ENCODE assay signal across 1 cellular context in the genomic region with DNA sequence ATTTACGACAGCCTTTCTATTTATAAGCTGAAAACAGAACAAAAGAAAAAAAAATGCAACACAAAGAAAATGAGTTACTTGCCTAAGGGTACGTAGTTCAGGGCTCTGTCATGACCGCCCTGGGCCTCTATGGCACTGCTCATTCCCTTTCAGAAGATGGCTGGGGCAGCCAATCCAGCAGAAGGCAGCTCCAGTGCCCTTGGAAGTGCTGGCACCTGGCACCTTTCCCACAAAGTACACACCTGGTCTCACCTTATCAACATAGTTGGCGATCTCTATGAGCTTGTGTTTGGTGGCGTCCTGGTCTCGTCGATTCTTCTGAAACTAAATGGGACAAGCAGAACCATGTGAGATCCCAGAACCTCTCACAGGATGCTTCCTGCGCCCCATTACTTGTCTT.
TF ChIP-seq lines count a peak whose summit lies in the region.

No MANE protein-coding gene starts in this region.

TF ChIP-seq in IMR-90, 13 proteins besides CTCF, POLR2A, EP300 and RAD21:
- TF ChIP-seq BHLHE40 (IDR thresholded peaks at IDR 0.05; ENCODE audit: low read depth, low read length), result no peak
- no peak for TF ChIP-seq CHD1 (IDR thresholded peaks at IDR 0.05; ENCODE audit: low read depth, low read length)
- TF ChIP-seq RFX5 (IDR thresholded peaks at IDR 0.05; ENCODE audit: low read depth, low read length), result no peak
- TF ChIP-seq RCOR1 (IDR thresholded peaks at IDR 0.05; ENCODE audit: insufficient replicate concordance, low read length), result no peak
- TF ChIP-seq CEBPB (IDR thresholded peaks at IDR 0.05; ENCODE audit: low read depth, low read length), result no peak
- TF ChIP-seq MAZ (IDR thresholded peaks at IDR 0.05; ENCODE audit: borderline replicate concordance, low read depth, low read length), result no peak
- TF ChIP-seq, protein P1, sequence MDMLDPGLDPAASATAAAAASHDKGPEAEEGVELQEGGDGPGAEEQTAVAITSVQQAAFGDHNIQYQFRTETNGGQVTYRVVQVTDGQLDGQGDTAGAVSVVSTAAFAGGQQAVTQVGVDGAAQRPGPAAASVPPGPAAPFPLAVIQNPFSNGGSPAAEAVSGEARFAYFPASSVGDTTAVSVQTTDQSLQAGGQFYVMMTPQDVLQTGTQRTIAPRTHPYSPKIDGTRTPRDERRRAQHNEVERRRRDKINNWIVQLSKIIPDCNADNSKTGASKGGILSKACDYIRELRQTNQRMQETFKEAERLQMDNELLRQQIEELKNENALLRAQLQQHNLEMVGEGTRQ (IDR thresholded peaks at IDR 0.05; ENCODE audit: low read depth, low read length), result no peak
- no peak for TF ChIP-seq NFE2L2 (IDR thresholded peaks at IDR 0.05; ENCODE audit: low read depth, low read length)
- TF ChIP-seq MXI1 (IDR thresholded peaks at IDR 0.05; ENCODE audit: borderline replicate concordance, low read depth, low read length), result no peak
- no peak for TF ChIP-seq FOS (IDR thresholded peaks at IDR 0.05; ENCODE audit: low read depth, low read length)
- TF ChIP-seq SMC3 (IDR thresholded peaks at IDR 0.05; ENCODE audit: low read depth, low read length), result no peak
- no peak for TF ChIP-seq MAFK (IDR thresholded peaks at IDR 0.05; ENCODE audit: low read depth, low read length)
- TF ChIP-seq, protein P2, sequence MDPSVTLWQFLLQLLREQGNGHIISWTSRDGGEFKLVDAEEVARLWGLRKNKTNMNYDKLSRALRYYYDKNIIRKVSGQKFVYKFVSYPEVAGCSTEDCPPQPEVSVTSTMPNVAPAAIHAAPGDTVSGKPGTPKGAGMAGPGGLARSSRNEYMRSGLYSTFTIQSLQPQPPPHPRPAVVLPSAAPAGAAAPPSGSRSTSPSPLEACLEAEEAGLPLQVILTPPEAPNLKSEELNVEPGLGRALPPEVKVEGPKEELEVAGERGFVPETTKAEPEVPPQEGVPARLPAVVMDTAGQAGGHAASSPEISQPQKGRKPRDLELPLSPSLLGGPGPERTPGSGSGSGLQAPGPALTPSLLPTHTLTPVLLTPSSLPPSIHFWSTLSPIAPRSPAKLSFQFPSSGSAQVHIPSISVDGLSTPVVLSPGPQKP (IDR thresholded peaks at IDR 0.05; ENCODE audit: borderline replicate concordance, low read depth, low read length), result no peak
